13 cellular contexts compared by ENCODE assay signal in the genomic region with DNA sequence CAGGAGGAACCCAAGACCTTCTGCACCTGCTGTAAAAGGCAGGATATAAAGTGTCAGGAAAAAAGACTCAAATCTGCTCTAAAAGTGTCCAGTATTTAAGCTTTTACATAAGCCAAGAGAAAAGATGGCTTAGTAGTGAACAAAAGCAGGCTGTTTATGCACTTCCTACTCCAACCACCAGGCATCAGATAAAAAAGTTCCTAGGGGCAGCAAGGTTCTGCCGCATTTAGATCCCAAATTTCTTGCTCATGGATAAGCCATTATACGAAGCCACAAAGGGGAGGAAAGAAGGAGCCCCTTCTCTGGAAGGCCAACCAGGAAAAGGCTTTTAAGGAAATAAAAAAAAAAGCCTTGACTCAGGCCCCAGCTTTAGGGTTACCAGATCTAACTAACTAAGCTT. TPM values are rescaled to one million over a fixed set of nuclear protein-coding genes. Genes with fewer than 3 reads are reported as not detected.
A peak's percentile ranks its signal among the peaks of the same experiment; 100 is the strongest.
DNase-seq lines count a peak whose midpoint lies in the region; ATAC-seq and TF ChIP-seq lines count a peak whose summit lies in the region.
"Had no signal": no experiment of that assay in that cellular context is flagged by ENCODE, and none has a peak within 500 bp of the region (broad histone marks: within the 10 kb centered on the region; RNA-seq: fewer than 3 reads in every experiment).

No MANE protein-coding gene starts in this region.

- H3K9me3 ChIP-seq in neuron (ENCODE audit: low read length), result peaks cover 2% of the 10 kb centered on the region

- no peak for ATAC-seq in GM21786 (IDR thresholded peaks at IDR 0.05; ENCODE audit: unreplicated experiment)

- no peak overlapping the region for H3K4me3 Mint-ChIP-seq in nephron progenitor cell
- H3K4me3 Mint-ChIP-seq: activated naive CD4-positive, alpha-beta T cell treated with anti-CD3 and anti-CD28 coated beads, Interleukin-2, amount 50 U/mL, for 24 hours had no signal

- H3K4me1 ChIP-seq in KMS-11 (ENCODE audit: low read depth, poor library complexity, severe bottlenecking) (peaks cover 29% of the 10 kb centered on the region), neuron (ENCODE audit: insufficient read depth, low read length) (peaks cover 13% of the 10 kb centered on the region)

- DNase-seq in AG20443 (ENCODE audit: low spot score) (peak; percentile 13), epithelial cell of esophagus (ENCODE audit: low read depth) (no peak), H4 (ENCODE audit: low spot score) (no peak), nephron progenitor cell (no peak), GOT3 (lab: John Stamatoyannopoulos, UW) (no peak)
- DNase-seq: DND-41; NCI-H2029; stimulated activated CD4-positive, alpha-beta T cell treated with anti-CD3 and anti-CD28 coated beads, Interleukin-12 subunit alpha, Interleukin-12 subunit beta, amount 100 ng/mL, for 4 hours; T-helper 9 cell had no signal

- no peaks in the 10 kb centered on the region for H3K27me3 Mint-ChIP-seq in nephron progenitor cell (ENCODE audit: low read depth, poor library complexity)
- H3K27me3 Mint-ChIP-seq: activated naive CD4-positive, alpha-beta T cell treated with anti-CD3 and anti-CD28 coated beads, Interleukin-2, amount 50 U/mL, for 24 hours had no signal

- H2AFZ ChIP-seq in KMS-11 (ENCODE audit: low read depth) (no peak overlapping the region), neuron (ENCODE audit: low read depth, low read length) (peak overlapping the region; percentile 97)

- no peak overlapping the region for H3K27ac Mint-ChIP-seq in nephron progenitor cell
- H3K27ac Mint-ChIP-seq: activated naive CD4-positive, alpha-beta T cell treated with anti-CD3 and anti-CD28 coated beads, Interleukin-2, amount 50 U/mL, for 24 hours had no signal

- H3K4me2 ChIP-seq in KMS-11, result no peak overlapping the region

- peaks cover 4% of the 10 kb centered on the region for H3K9me3 Mint-ChIP-seq in nephron progenitor cell
- H3K9me3 Mint-ChIP-seq: activated naive CD4-positive, alpha-beta T cell treated with anti-CD3 and anti-CD28 coated beads, Interleukin-2, amount 50 U/mL, for 24 hours had no signal

- H3K4me1 Mint-ChIP-seq in nephron progenitor cell, result peaks cover 8% of the 10 kb centered on the region
- H3K4me1 Mint-ChIP-seq: activated naive CD4-positive, alpha-beta T cell treated with anti-CD3 and anti-CD28 coated beads, Interleukin-2, amount 50 U/mL, for 24 hours had no signal

- H4K20me1 ChIP-seq in KMS-11 (ENCODE audit: insufficient read depth), result no peaks in the 10 kb centered on the region

- no peaks in the 10 kb centered on the region for H3K27me3 ChIP-seq in KMS-11 (ENCODE audit: insufficient read depth, low read depth)
- no peaks in the 10 kb centered on the region for H3K27me3 ChIP-seq in neuron (ENCODE audit: insufficient read depth, low read length)

- peak; percentile 37; the same call in 1 of the 2 replicates for TF ChIP-seq CTCF in KMS-11 (conservative IDR thresholded peaks at IDR 0.05; ENCODE audit: low read depth, low read length)
- TF ChIP-seq CTCF in epithelial cell of esophagus (IDR thresholded peaks at IDR 0.05; ENCODE audit: insufficient read depth, low read depth, low read length, missing control alignments), result peak; percentile 22
- TF ChIP-seq CTCF in nephron progenitor cell (IDR thresholded peaks at IDR 0.05), result no peak

- no peaks in the 10 kb centered on the region for H3K79me2 ChIP-seq in KMS-11 (ENCODE audit: insufficient read depth, low read depth)

- no peak overlapping the region for H3K9ac ChIP-seq in KMS-11

- H3K27ac ChIP-seq in KMS-11, result no peak overlapping the region

- H3K36me3 Mint-ChIP-seq in nephron progenitor cell (ENCODE audit: low read depth), result no peaks in the 10 kb centered on the region
- H3K36me3 Mint-ChIP-seq: activated naive CD4-positive, alpha-beta T cell treated with anti-CD3 and anti-CD28 coated beads, Interleukin-2, amount 50 U/mL, for 24 hours had no signal

- no peaks in the 10 kb centered on the region for H3K36me3 ChIP-seq in KMS-11 (ENCODE audit: insufficient read depth)
- no peaks in the 10 kb centered on the region for H3K36me3 ChIP-seq in neuron (ENCODE audit: insufficient read depth, low read length)

- H3K4me3 ChIP-seq in KMS-11 (IDR thresholded peaks at IDR 0.05; ENCODE audit: insufficient read depth, low read depth, low read length) (no peak overlapping the region), epithelial cell of esophagus (ENCODE audit: low read length) (no peak overlapping the region), neuron (ENCODE audit: low read length) (peak overlapping the region; percentile 57)

RNA-seq across cellular contexts. Expression of a gene that starts 10.6 kb away (rescaled TPM):
- total RNA-seq in H4 (2014; rRNA removed; shearing (Covaris generic)), result not detected in 2 replicates

RNA-seq across cellular contexts. Expression of a gene that starts 28.3 kb away (rescaled TPM):
- not detected in 2 replicates for total RNA-seq in H4 (2014; rRNA removed; shearing (Covaris generic))
